ENCODE assay signal across 19 cellular contexts in the genomic region with DNA sequence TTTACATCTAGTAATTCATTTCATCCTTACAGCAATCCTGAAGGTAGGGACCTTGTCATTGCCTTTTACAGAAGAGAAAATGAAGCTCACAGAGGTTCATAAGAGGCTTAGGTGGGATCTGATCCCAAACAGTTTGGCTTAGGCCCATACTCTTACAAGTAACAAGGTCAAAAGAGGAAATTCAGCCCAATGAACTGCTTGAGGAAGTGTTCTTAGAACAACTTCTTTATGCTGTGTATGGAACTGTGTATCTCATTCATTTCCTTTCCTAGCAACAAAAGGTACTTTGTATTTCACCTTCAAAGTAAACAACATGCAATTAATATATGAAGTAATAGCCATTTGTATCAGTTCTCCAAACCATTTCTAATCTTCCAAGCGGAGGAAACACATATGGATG.
"Had no signal": no experiment of that assay in that cellular context is flagged by ENCODE, and none has a peak within 500 bp of the region (broad histone marks: within the 10 kb centered on the region; RNA-seq: fewer than 3 reads in every experiment).

No MANE protein-coding gene starts in this region.

- FAIRE-seq: kidney had no signal

- DNase-seq: colonic mucosa; effector CD4-positive, alpha-beta T cell; foreskin melanocyte; head of caudate nucleus; kidney; left cardiac atrium; left ventricle myocardium superior; mesendoderm; natural killer cell; nucleus accumbens; ovary; sigmoid colon; stimulated activated CD4-positive, alpha-beta T cell treated with anti-CD3 and anti-CD28 coated beads, Interleukin-2, amount 100 ng/mL, for 24 hours; stimulated activated CD4-positive, alpha-beta T cell treated with anti-CD3 and anti-CD28 coated beads, Interleukin-4, amount 100 ng/mL, for 4 hours; stimulated activated naive B cell treated with anti-CD40 and anti-IgM and Interleukin-4, amounts not matched to agents 10 μg/mL and 1 μg/mL and 100 μg/mL, for 72 hours; trophoblast cell had no signal

- H3K27ac ChIP-seq: colonic mucosa, hepatocyte, ovary, right atrium auricular region, sigmoid colon, skin epidermis had no signal

- H3K4me3 ChIP-seq: colonic mucosa, hepatocyte, ovary, right atrium auricular region, sigmoid colon, skin epidermis had no signal

- H3K4me1 ChIP-seq: colonic mucosa, right atrium auricular region, sigmoid colon had no signal

- H3K9me3 ChIP-seq: colonic mucosa, ovary, right atrium auricular region, sigmoid colon had no signal

- ATAC-seq: left cardiac atrium; left ventricle myocardium superior; natural killer cell; stimulated activated naive B cell treated with anti-CD40 and anti-IgM and Interleukin-4, amounts not matched to agents 10 μg/mL and 1 μg/mL and 100 μg/mL, for 72 hours had no signal

- H3K27me3 ChIP-seq: colonic mucosa, hepatocyte, ovary, right atrium auricular region, sigmoid colon had no signal

- H2AFZ ChIP-seq: hepatocyte had no signal

- H3K36me3 ChIP-seq: ovary had no signal

- H3K4me2 ChIP-seq: hepatocyte had no signal
